Comparison of ENCODE assay signal across 18 cellular contexts in genomic region chr16:56294014-56294413, GRCh38.
DNase-seq lines count a peak whose midpoint lies in the region; ATAC-seq and TF ChIP-seq lines count a peak whose summit lies in the region.
"Had no signal": no experiment of that assay in that cellular context is flagged by ENCODE, and none has a peak within 500 bp of the region (broad histone marks: within the 10 kb centered on the region; RNA-seq: fewer than 3 reads in every experiment).

No MANE protein-coding gene starts in this region.

- H3K4me1 ChIP-seq in left ventricle myocardium inferior (peaks cover 61% of the 10 kb centered on the region), sigmoid colon (peaks cover 0 to 54% (median 40%) of the 10 kb centered on the region in 4 donors)
- H3K4me1 ChIP-seq: A549 had no signal

- no peak for ATAC-seq in Right ventricle myocardium inferior
- ATAC-seq in HG02623 (IDR thresholded peaks at IDR 0.05; ENCODE audit: unreplicated experiment) = no peak
- ATAC-seq: A549 had no signal

- H3K4me3 Mint-ChIP-seq in activated CD4-positive, alpha-beta T cell treated with anti-CD3 and anti-CD28 coated beads, Interleukin-2, amount 10 ng/mL, durations not matched to agents 7 days and 5 days = no peak overlapping the region
- H3K4me3 Mint-ChIP-seq: CD8-positive, alpha-beta memory T cell had no signal

- intact Hi-C loops in left ventricle myocardium inferior (cut with micrococcal nuclease) = no loop called here
- intact Hi-C loops in Right ventricle myocardium inferior (cut with DNase I) = no loop called here
- intact Hi-C loops in sigmoid colon (cut with DNase I) = no loop called here

- POLR2A ChIA-PET in activated CD4-positive, alpha-beta T cell treated with anti-CD3 and anti-CD28 coated beads, Interleukin-2, amount 10 ng/mL, durations not matched to agents 7 days and 5 days (lab: Charles Lee) = no interaction called here

- H3K36me3 Mint-ChIP-seq in activated CD4-positive, alpha-beta T cell treated with anti-CD3 and anti-CD28 coated beads, Interleukin-2, amount 10 ng/mL, durations not matched to agents 7 days and 5 days (ENCODE audit: low read depth) = no peaks in the 10 kb centered on the region

- H3K4me3 ChIP-seq in left ventricle myocardium inferior (no peak overlapping the region), sigmoid colon (no peak overlapping the region)
- H3K4me3 ChIP-seq: A549; BLaER1 treated with 17β-estradiol and CSF1 and Interleukin-3, amounts not matched to agents 10 nM and 100 nM; Peyer's patch had no signal

- no peaks in the 10 kb centered on the region for H3K9me3 Mint-ChIP-seq in activated CD4-positive, alpha-beta T cell treated with anti-CD3 and anti-CD28 coated beads, Interleukin-2, amount 10 ng/mL, durations not matched to agents 7 days and 5 days
- H3K9me3 Mint-ChIP-seq: CD8-positive, alpha-beta memory T cell had no signal

- TF ChIP-seq EP300 in sigmoid colon (IDR thresholded peaks at IDR 0.05) = no peak

- no peaks in the 10 kb centered on the region for H3K9me3 ChIP-seq in left ventricle myocardium inferior (replicated peaks)
- no peaks in the 10 kb centered on the region for H3K9me3 ChIP-seq in sigmoid colon
- H3K9me3 ChIP-seq: A549; BLaER1 treated with 17β-estradiol and CSF1 and Interleukin-3, amounts not matched to agents 10 nM and 100 nM; Peyer's patch had no signal

- H3K27ac ChIP-seq in left ventricle myocardium inferior (replicated peaks) = peak overlapping the region; percentile 73
- H3K27ac ChIP-seq in layer of hippocampus (ENCODE audit: low read depth, low read length) = peak overlapping the region; percentile 69
- peak overlapping the region in 3 of 4 donors; percentile 45 to 76 (median 74) for H3K27ac ChIP-seq in sigmoid colon
- H3K27ac ChIP-seq: A549; BLaER1 treated with 17β-estradiol and CSF1 and Interleukin-3, amounts not matched to agents 10 nM and 100 nM; Peyer's patch had no signal

- H3K36me3 ChIP-seq in left ventricle myocardium inferior (no peaks in the 10 kb centered on the region), sigmoid colon (no peaks in the 10 kb centered on the region)
- H3K36me3 ChIP-seq: BLaER1 treated with 17β-estradiol and CSF1 and Interleukin-3, amounts not matched to agents 10 nM and 100 nM; Peyer's patch had no signal

- peaks cover 3% of the 10 kb centered on the region for H3K4me1 Mint-ChIP-seq in activated CD4-positive, alpha-beta T cell treated with anti-CD3 and anti-CD28 coated beads, Interleukin-2, amount 10 ng/mL, durations not matched to agents 7 days and 5 days

- no peak for TF ChIP-seq CTCF in left ventricle myocardium inferior (IDR thresholded peaks at IDR 0.05; ENCODE audit: borderline replicate concordance)
- no peak for TF ChIP-seq CTCF in sigmoid colon (IDR thresholded peaks at IDR 0.05)

- peaks cover 6% of the 10 kb centered on the region for H3K27me3 Mint-ChIP-seq in activated CD4-positive, alpha-beta T cell treated with anti-CD3 and anti-CD28 coated beads, Interleukin-2, amount 10 ng/mL, durations not matched to agents 7 days and 5 days

- H3K27me3 ChIP-seq in left ventricle myocardium inferior (ENCODE audit: low read depth) (no peaks in the 10 kb centered on the region), layer of hippocampus (ENCODE audit: control insufficient read depth, insufficient read depth, low read length) (no peaks in the 10 kb centered on the region), sigmoid colon (no peaks in the 10 kb centered on the region)
- H3K27me3 ChIP-seq: BLaER1 treated with 17β-estradiol and CSF1 and Interleukin-3, amounts not matched to agents 10 nM and 100 nM; Peyer's patch had no signal

- 89 to 90% methylated on average over 5 of the region's 5 CpGs for WGBS in sigmoid colon, 2 donors

- CTCF ChIA-PET in activated CD4-positive, alpha-beta T cell treated with anti-CD3 and anti-CD28 coated beads, Interleukin-2, amount 10 ng/mL, durations not matched to agents 7 days and 5 days (lab: Charles Lee) = interaction anchor here (0.8 to 1.0 kb wide), 2 partner anchors 24 to 41 kb away, joined by 3 to 4 read pairs; no protein-coding TSS in a partner anchor

- DNase-seq in left ventricle myocardium inferior = no peak
- DNase-seq in Right ventricle myocardium inferior (ENCODE audit: missing footprints) = no peak
- no peak for DNase-seq in sigmoid colon
- DNase-seq in activated CD4-positive, alpha-beta T cell treated with anti-CD3 and anti-CD28 coated beads, Interleukin-2, amount 10 ng/mL, durations not matched to agents 7 days and 5 days = no peak
- no peak for DNase-seq in NCI-H748 treated with DMSO at 0.1 percent for 48 hours (lab: John Stamatoyannopoulos, UW)
- DNase-seq in globus pallidus (ENCODE audit: low spot score) = no peak
- DNase-seq: CD8-positive, alpha-beta memory T cell; DMS79; NCI-H1105 treated with DMSO at 0.1 percent for 48 hours; NCI-H1694 treated with DMSO at 0.1 percent for 48 hours; NCI-H2107; NCI-H2227 treated with DMSO at 0.1 percent for 48 hours; NCI-H524 had no signal

- TF ChIP-seq POLR2A in sigmoid colon (IDR thresholded peaks at IDR 0.05) = no peak

- H3K27ac Mint-ChIP-seq in activated CD4-positive, alpha-beta T cell treated with anti-CD3 and anti-CD28 coated beads, Interleukin-2, amount 10 ng/mL, durations not matched to agents 7 days and 5 days = no peak overlapping the region
